8 cellular contexts compared by ENCODE assay signal in genomic region chr11:19286411-19286810, GRCh38.
"Had no signal": no experiment of that assay in that cellular context is flagged by ENCODE, and none has a peak within 500 bp of the region (broad histone marks: within the 10 kb centered on the region; RNA-seq: fewer than 3 reads in every experiment).

No MANE protein-coding gene starts in this region.

- H3K9me3 ChIP-seq: HAP-1 had no signal

- H2AFZ ChIP-seq: GM23338 had no signal

- H3K4me3 Mint-ChIP-seq: GM23338, HFFc6 had no signal

- DNase-seq: H7, HFFc6, IMR-90, KBM-7 had no signal

- H3K36me3 ChIP-seq: HAP-1 had no signal

- H3K27ac ChIP-seq: HL-60 had no signal

- ATAC-seq: GM23338, HCT116 had no signal

- H3K4me1 ChIP-seq: HAP-1 had no signal

- H3K27ac Mint-ChIP-seq: GM23338, HFFc6 had no signal

- H3K4me3 ChIP-seq: GM23338, HAP-1 had no signal

- H3K4me2 ChIP-seq: GM23338 had no signal

- H3K9me3 Mint-ChIP-seq: GM23338, HFFc6 had no signal
